26 cellular contexts compared by ENCODE assay signal in the genomic region with DNA sequence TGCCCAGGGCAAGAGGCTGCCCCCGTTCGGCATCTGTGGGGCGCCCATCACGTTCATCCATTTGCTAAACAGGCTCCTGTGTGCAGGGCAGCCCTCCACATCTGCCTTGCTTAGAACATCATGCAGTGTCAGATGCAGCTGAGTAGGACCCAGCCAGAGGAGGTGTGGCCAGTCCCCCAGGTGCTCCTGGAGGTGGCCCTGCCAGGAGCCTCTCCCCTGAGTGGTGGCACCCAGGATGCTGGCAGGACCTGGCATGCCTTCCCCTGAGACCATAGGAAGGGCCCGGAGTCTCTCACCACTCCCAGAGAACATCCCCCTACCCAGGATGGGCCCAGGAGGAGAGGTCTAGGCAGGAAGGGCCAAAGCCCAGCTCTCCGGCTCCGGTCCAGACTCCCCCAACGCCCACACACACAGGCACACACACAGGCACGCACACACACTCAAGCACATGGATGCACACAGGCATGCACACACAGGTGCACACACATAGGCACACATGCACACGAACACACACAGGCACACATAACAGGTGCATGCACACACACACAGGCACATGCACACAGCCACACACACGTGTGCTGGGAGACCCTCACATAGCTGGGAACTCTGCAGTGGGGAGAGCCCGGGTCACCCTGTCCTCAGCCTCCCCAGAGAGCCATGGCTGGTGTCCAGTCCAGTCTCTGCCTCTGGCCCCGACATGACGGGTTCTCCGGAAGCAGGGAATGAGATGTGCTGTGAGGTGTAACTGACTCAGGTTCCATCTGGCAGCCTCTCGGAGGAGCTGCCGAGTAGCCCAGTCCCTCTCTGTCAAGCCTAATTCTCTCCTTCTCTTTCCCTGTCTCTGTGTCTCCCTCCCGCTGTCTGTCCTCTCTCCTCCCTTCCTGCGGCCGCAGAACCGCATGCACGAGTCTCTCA.
DNase-seq lines count a peak whose midpoint lies in the region; ATAC-seq, FAIRE-seq and TF ChIP-seq lines count a peak whose summit lies in the region.
"Had no signal": no experiment of that assay in that cellular context is flagged by ENCODE, and none has a peak within 500 bp of the region (broad histone marks: within the 10 kb centered on the region; RNA-seq: fewer than 3 reads in every experiment).

No MANE protein-coding gene starts in this region.

- peaks cover 0 to 5% (median 1%) of the 10 kb centered on the region in 9 donors for H3K4me1 ChIP-seq in heart right ventricle
- no peaks in the 10 kb centered on the region for H3K4me1 ChIP-seq in aorta (ENCODE audit: control insufficient read depth in 1 of 2, insufficient read depth in 2 of 2, low read length in 2 of 2)
- H3K4me1 ChIP-seq: A549, testis had no signal

- 87 to 88% methylated on average over 22 of the region's 22 CpGs for WGBS in heart right ventricle, 2 donors
- WGBS in aorta, 2 donors: 87 to 89% methylated on average over 22 of the region's 22 CpGs

- intact Hi-C loops in cardiac septum (cut with DNase I): no loop called here
- intact Hi-C loops in heart right ventricle (cut with DNase I): no loop called here
- intact Hi-C loops in aorta (cut with DNase I): no loop called here

- H3K27ac ChIP-seq in heart right ventricle (no peak overlapping the region), aorta (ENCODE audit: low read depth in 1 of 2, low read length in 2 of 2) (no peak overlapping the region)
- H3K27ac ChIP-seq: A549, lower lobe of right lung, PC-9, testis, vagina had no signal

- ATAC-seq in heart right ventricle (no peak), aorta (ENCODE audit: low FRiP score) (no peak), HG03097 (IDR thresholded peaks at IDR 0.05; ENCODE audit: low FRiP score, unreplicated experiment) (no peak)
- ATAC-seq: A549; activated naive CD4-positive, alpha-beta T cell treated with anti-CD3 and anti-CD28 coated beads, Interleukin-2, amount 50 U/mL, for 72 hours; lower lobe of right lung had no signal

- H3K4me3 ChIP-seq in heart right ventricle: no peak overlapping the region
- H3K4me3 ChIP-seq in bronchial epithelial cell (ENCODE audit: low read depth, low read length): no peak overlapping the region
- H3K4me3 ChIP-seq in aorta (ENCODE audit: low read length in 2 of 2): no peak overlapping the region
- H3K4me3 ChIP-seq: A549, lower lobe of right lung, MG63, PC-9, testis, vagina had no signal

- DNase-seq in cardiac septum (ENCODE audit: low spot score): peak; percentile 50
- no peak for DNase-seq in heart right ventricle
- no peak for DNase-seq in bronchial epithelial cell (ENCODE audit: low read depth)
- peak; percentile 70 for DNase-seq in left kidney (ENCODE audit: low read depth, low spot score)
- DNase-seq in aorta: peak; percentile 30 to 57
- DNase-seq in putamen (ENCODE audit: low spot score): no peak
- no peak for DNase-seq in activated CD8-positive, alpha-beta memory T cell treated with anti-CD3 and anti-CD28 coated beads, Interleukin-2, amount 50 U/mL, for 4 hours
- DNase-seq: activated CD4-positive, alpha-beta T cell treated with anti-CD3 and anti-CD28 coated beads, Interleukin-2, amount 50 U/mL, for 4 hours; central memory CD4-positive, alpha-beta T cell; KBM-7; lower lobe of right lung; MG63; NCI-H1105 treated with DMSO at 0.1 percent for 48 hours; NCI-H2029; NCI-H526; stimulated activated naive CD4-positive, alpha-beta T cell; T1000; testis had no signal

- no peaks in the 10 kb centered on the region for H3K9me3 ChIP-seq in heart right ventricle
- H3K9me3 ChIP-seq in aorta (ENCODE audit: control insufficient read depth, low read length): no peaks in the 10 kb centered on the region
- H3K9me3 ChIP-seq: A549, lower lobe of right lung, MG63, testis, vagina had no signal

- peak; percentile 93 for FAIRE-seq in bronchial epithelial cell (lab: Jason Lieb, UNC)
- FAIRE-seq: A549, astrocyte, endothelial cell of umbilical vein, islet of Langerhans had no signal

- TF ChIP-seq CTCF in heart right ventricle (IDR thresholded peaks at IDR 0.05) (no peak), bronchial epithelial cell (IDR thresholded peaks at IDR 0.05; ENCODE audit: insufficient read depth, low read length, severe bottlenecking) (no peak)

- H3K36me3 ChIP-seq in heart right ventricle: no peaks in the 10 kb centered on the region
- no peaks in the 10 kb centered on the region for H3K36me3 ChIP-seq in bronchial epithelial cell (ENCODE audit: control insufficient read depth, insufficient read depth, low read length)
- no peaks in the 10 kb centered on the region for H3K36me3 ChIP-seq in aorta (ENCODE audit: control insufficient read depth in 1 of 2, insufficient read depth in 2 of 2, low read length in 1 of 2)
- H3K36me3 ChIP-seq: lower lobe of right lung, MG63, vagina had no signal

- no peaks in the 10 kb centered on the region for H3K27me3 ChIP-seq in heart right ventricle
- peaks cover 4% of the 10 kb centered on the region for H3K27me3 ChIP-seq in bronchial epithelial cell (ENCODE audit: control insufficient read depth, insufficient read depth, low read length)
- no peaks in the 10 kb centered on the region for H3K27me3 ChIP-seq in aorta (ENCODE audit: control insufficient read depth in 1 of 2, insufficient read depth in 2 of 2, low read length in 1 of 2)
- H3K27me3 ChIP-seq: MG63, testis, vagina had no signal

Comparison
In these comparisons a context has a peak if more than half of its experiments do, and no peak if none do; other contexts are left out.
1. DNase-seq: peak in cardiac septum (single experiment), left kidney (single experiment) and aorta (2 of 2); none in heart right ventricle (0 of 2), bronchial epithelial cell (single experiment), putamen (single experiment) and activated CD8-positive, alpha-beta memory T cell treated with anti-CD3 and anti-CD28 coated beads, Interleukin-2, amount 50 U/mL, for 4 hours (single experiment).